20 cellular contexts compared by ENCODE assay signal in genomic region chr2:226679389-226680057, GRCh38.
"Had no signal": no experiment of that assay in that cellular context is flagged by ENCODE, and none has a peak within 500 bp of the region (broad histone marks: within the 10 kb centered on the region; RNA-seq: fewer than 3 reads in every experiment).

No MANE protein-coding gene starts in this region.

- H3K9me3 ChIP-seq: heart right ventricle, left ventricle myocardium inferior, lower lobe of right lung, ovary, suprapubic skin, thyroid gland, upper lobe of left lung, vagina had no signal

- FAIRE-seq: keratinocyte had no signal

- DNase-seq: cortex of kidney; dorsolateral prefrontal cortex; effector CD8-positive, alpha-beta T cell; foreskin melanocyte; heart right ventricle; immature natural killer cell; left ventricle myocardium inferior; lower lobe of right lung; naive thymus-derived CD4-positive, alpha-beta T cell; ovary; right cardiac atrium; stimulated activated CD4-positive, alpha-beta T cell treated with anti-CD3 and anti-CD28 coated beads, Interleukin-4, amount 100 ng/mL, for 1 hour; stimulated activated CD8-positive, alpha-beta memory T cell treated with anti-CD3 and anti-CD28 coated beads, Interleukin-4, amount 100 ng/mL, for 48 hours; stimulated activated naive CD8-positive, alpha-beta T cell treated with anti-CD3 and anti-CD28 coated beads, Interleukin-15, Interleukin-2, amounts not matched to agents 100 U/mL and 50 U/mL, for 24 hours; thyroid gland; upper lobe of left lung had no signal

- H3K27ac ChIP-seq: dorsolateral prefrontal cortex, lower lobe of right lung, ovary, suprapubic skin, thyroid gland, upper lobe of left lung, vagina had no signal

- H3K27me3 ChIP-seq: heart right ventricle, ovary, suprapubic skin, thyroid gland, upper lobe of left lung, vagina had no signal

- H3K4me3 ChIP-seq: dorsolateral prefrontal cortex, heart right ventricle, left ventricle myocardium inferior, lower lobe of right lung, ovary, suprapubic skin, thyroid gland, upper lobe of left lung, vagina had no signal

- ATAC-seq: heart right ventricle; lower lobe of right lung; naive thymus-derived CD4-positive, alpha-beta T cell; right cardiac atrium; stimulated activated effector memory CD8-positive, alpha-beta T cell treated with anti-CD3 and anti-CD28 coated beads, Interleukin-12 subunit alpha, Interleukin-12 subunit beta, amount 100 ng/mL, for 72 hours; stimulated activated naive CD8-positive, alpha-beta T cell treated with anti-CD3 and anti-CD28 coated beads, Interleukin-15, Interleukin-2, amounts not matched to agents 100 U/mL and 50 U/mL, for 24 hours had no signal

- H3K4me1 ChIP-seq: lower lobe of right lung, thyroid gland, upper lobe of left lung had no signal

- H3K36me3 ChIP-seq: heart right ventricle, left ventricle myocardium inferior, lower lobe of right lung, ovary, suprapubic skin, thyroid gland, upper lobe of left lung, vagina had no signal
